Comparison of ENCODE assay signal across 22 cellular contexts in the genomic region with DNA sequence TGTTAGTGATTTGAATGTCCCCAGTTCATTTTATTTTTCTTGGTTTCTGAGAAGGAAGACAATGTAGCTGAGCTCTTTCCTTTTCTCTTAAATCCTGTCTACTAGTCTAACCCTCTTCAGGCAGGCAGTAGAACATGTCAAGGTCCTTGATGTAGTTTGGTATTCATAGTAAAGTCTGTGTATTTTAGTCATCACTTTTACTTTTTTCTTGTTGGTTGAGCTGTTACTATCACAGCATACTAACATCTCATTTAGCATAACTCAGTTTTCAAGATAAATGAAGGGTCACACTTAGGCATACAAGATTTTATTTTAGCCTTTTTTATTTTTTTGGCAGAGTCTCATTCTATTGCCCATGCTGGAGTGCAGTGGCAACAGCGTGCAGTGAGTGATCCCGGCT.
A peak's percentile ranks its signal among the peaks of the same experiment; 100 is the strongest.
DNase-seq lines count a peak whose midpoint lies in the region; ATAC-seq lines count a peak whose summit lies in the region.
"Had no signal": no experiment of that assay in that cellular context is flagged by ENCODE, and none has a peak within 500 bp of the region (broad histone marks: within the 10 kb centered on the region; RNA-seq: fewer than 3 reads in every experiment).

No MANE protein-coding gene starts in this region.

- H3K27me3 Mint-ChIP-seq in activated naive CD4-positive, alpha-beta T cell treated with anti-CD3 and anti-CD28 coated beads, Interleukin-2, amount 50 U/mL, for 24 hours, result no peaks in the 10 kb centered on the region
- no peaks in the 10 kb centered on the region for H3K27me3 Mint-ChIP-seq in activated CD8-positive, alpha-beta T cell treated with anti-CD3 and anti-CD28 coated beads, Interleukin-2, amount 10 ng/mL, durations not matched to agents 7 days and 5 days (ENCODE audit: low read depth)
- H3K27me3 Mint-ChIP-seq in naive thymus-derived CD4-positive, alpha-beta T cell, result peaks cover 0 to 10% (median 0%) of the 10 kb centered on the region in 5 donors
- H3K27me3 Mint-ChIP-seq: CD4-positive, CD25-positive, alpha-beta regulatory T cell had no signal

- H3K4me3 Mint-ChIP-seq in activated naive CD4-positive, alpha-beta T cell treated with anti-CD3 and anti-CD28 coated beads, Interleukin-2, amount 50 U/mL, for 24 hours, result no peak overlapping the region
- no peak overlapping the region for H3K4me3 Mint-ChIP-seq in activated CD8-positive, alpha-beta T cell treated with anti-CD3 and anti-CD28 coated beads, Interleukin-2, amount 10 ng/mL, durations not matched to agents 7 days and 5 days
- H3K4me3 Mint-ChIP-seq in naive thymus-derived CD4-positive, alpha-beta T cell, result peak overlapping the region in 8 of 10 donors; percentile 2 to 59 (median 16)
- H3K4me3 Mint-ChIP-seq: GM23338 had no signal

- peaks cover 12% of the 10 kb centered on the region for H3K36me3 Mint-ChIP-seq in activated naive CD4-positive, alpha-beta T cell treated with anti-CD3 and anti-CD28 coated beads, Interleukin-2, amount 50 U/mL, for 24 hours
- peaks cover 28% of the 10 kb centered on the region for H3K36me3 Mint-ChIP-seq in activated CD8-positive, alpha-beta T cell treated with anti-CD3 and anti-CD28 coated beads, Interleukin-2, amount 10 ng/mL, durations not matched to agents 7 days and 5 days (ENCODE audit: low read depth)
- peaks cover 4 to 21% (median 19%) of the 10 kb centered on the region in 5 donors for H3K36me3 Mint-ChIP-seq in naive thymus-derived CD4-positive, alpha-beta T cell

- no peak overlapping the region for H3K4me3 ChIP-seq in naive thymus-derived CD4-positive, alpha-beta T cell (ENCODE audit: low read length)
- H3K4me3 ChIP-seq: GM12878, GM23338 had no signal

- CTCF ChIA-PET in activated CD8-positive, alpha-beta T cell treated with anti-CD3 and anti-CD28 coated beads, Interleukin-2, amount 10 ng/mL, durations not matched to agents 7 days and 5 days (lab: Charles Lee), result interaction anchor here (1.0 kb wide), 1 partner anchor 96 kb away, joined by 3 read pairs; no protein-coding TSS in a partner anchor
- CTCF ChIA-PET in naive thymus-derived CD4-positive, alpha-beta T cell (lab: Charles Lee), result no interaction called here

- peaks cover 0 to 4% (median 0%) of the 10 kb centered on the region in 3 experiments for H3K36me3 ChIP-seq in naive thymus-derived CD4-positive, alpha-beta T cell (ENCODE audit: control insufficient read depth in 2 of 3, insufficient read depth in 3 of 3, low read length in 3 of 3)
- H3K36me3 ChIP-seq: BE2C had no signal

- peak overlapping the region; percentile 23 for H3K27ac Mint-ChIP-seq in activated naive CD4-positive, alpha-beta T cell treated with anti-CD3 and anti-CD28 coated beads, Interleukin-2, amount 50 U/mL, for 24 hours
- peak overlapping the region; percentile 43 for H3K27ac Mint-ChIP-seq in activated CD8-positive, alpha-beta T cell treated with anti-CD3 and anti-CD28 coated beads, Interleukin-2, amount 10 ng/mL, durations not matched to agents 7 days and 5 days
- H3K27ac Mint-ChIP-seq in naive thymus-derived CD4-positive, alpha-beta T cell, result peak overlapping the region in 5 of 9 donors; percentile 54 to 78 (median 68)
- H3K27ac Mint-ChIP-seq: GM23338 had no signal

- peaks cover 5% of the 10 kb centered on the region for H3K9me3 Mint-ChIP-seq in activated naive CD4-positive, alpha-beta T cell treated with anti-CD3 and anti-CD28 coated beads, Interleukin-2, amount 50 U/mL, for 24 hours
- peaks cover 9% of the 10 kb centered on the region for H3K9me3 Mint-ChIP-seq in activated CD8-positive, alpha-beta T cell treated with anti-CD3 and anti-CD28 coated beads, Interleukin-2, amount 10 ng/mL, durations not matched to agents 7 days and 5 days (ENCODE audit: insufficient read depth)
- H3K9me3 Mint-ChIP-seq in naive thymus-derived CD4-positive, alpha-beta T cell, result peaks cover 0 to 1% (median 0%) of the 10 kb centered on the region in 11 donors

- no peak overlapping the region for H3K27ac ChIP-seq in naive thymus-derived CD4-positive, alpha-beta T cell (ENCODE audit: low read depth, low read length)

- H3K9me3 ChIP-seq in naive thymus-derived CD4-positive, alpha-beta T cell (ENCODE audit: control insufficient read depth in 2 of 3, low read length in 3 of 3), result no peaks in the 10 kb centered on the region
- H3K9me3 ChIP-seq: BE2C had no signal

- ATAC-seq in activated CD8-positive, alpha-beta T cell treated with anti-CD3 and anti-CD28 coated beads, Interleukin-2, amount 10 ng/mL, durations not matched to agents 7 days and 5 days, result no peak
- ATAC-seq in naive thymus-derived CD4-positive, alpha-beta T cell, result no peak
- no peak for ATAC-seq in GM21619 (IDR thresholded peaks at IDR 0.05; ENCODE audit: unreplicated experiment)
- ATAC-seq in stimulated activated naive CD8-positive, alpha-beta T cell treated with anti-CD3 and anti-CD28 coated beads, Interleukin-15, Interleukin-2, amounts not matched to agents 100 U/mL and 50 U/mL, for 24 hours, result no peak
- ATAC-seq: GM12878, GM23338, Right ventricle myocardium inferior had no signal

- POLR2A ChIA-PET in activated CD8-positive, alpha-beta T cell treated with anti-CD3 and anti-CD28 coated beads, Interleukin-2, amount 10 ng/mL, durations not matched to agents 7 days and 5 days (lab: Charles Lee), result no interaction called here
- POLR2A ChIA-PET in naive thymus-derived CD4-positive, alpha-beta T cell (lab: Charles Lee), result interaction anchor here (0.6 to 0.7 kb wide), 2 partner anchors 141 to 385 kb away, joined by 3 read pairs; no protein-coding TSS in a partner anchor

- intact Hi-C loops in naive thymus-derived CD4-positive, alpha-beta T cell (cut with micrococcal nuclease), result no loop called here

- H3K4me1 Mint-ChIP-seq in activated naive CD4-positive, alpha-beta T cell treated with anti-CD3 and anti-CD28 coated beads, Interleukin-2, amount 50 U/mL, for 24 hours, result peaks cover 62% of the 10 kb centered on the region
- H3K4me1 Mint-ChIP-seq in activated CD8-positive, alpha-beta T cell treated with anti-CD3 and anti-CD28 coated beads, Interleukin-2, amount 10 ng/mL, durations not matched to agents 7 days and 5 days (ENCODE audit: low read depth), result peaks cover 43% of the 10 kb centered on the region
- peaks cover 30 to 66% (median 56%) of the 10 kb centered on the region in 7 donors for H3K4me1 Mint-ChIP-seq in naive thymus-derived CD4-positive, alpha-beta T cell

- peaks cover 3 to 15% of the 10 kb centered on the region in 2 donors for H3K4me1 ChIP-seq in naive thymus-derived CD4-positive, alpha-beta T cell (ENCODE audit: control insufficient read depth in 2 of 2, insufficient read depth in 2 of 2, low read length in 2 of 2)

- no peak for DNase-seq in activated naive CD4-positive, alpha-beta T cell treated with Interleukin-2 at 50 U/mL for 16 hours
- no peak for DNase-seq in activated CD8-positive, alpha-beta T cell treated with anti-CD3 and anti-CD28 coated beads, Interleukin-2, amount 10 ng/mL, durations not matched to agents 7 days and 5 days
- DNase-seq in naive thymus-derived CD4-positive, alpha-beta T cell, result no peak
- DNase-seq in iPS-NIHi11 (ENCODE audit: low spot score), result no peak
- no peak for DNase-seq in stimulated activated naive CD8-positive, alpha-beta T cell treated with anti-CD3 and anti-CD28 coated beads, Interleukin-15, Interleukin-2, amounts not matched to agents 100 U/mL and 50 U/mL, for 24 hours
- DNase-seq: BE2C; DMS53; EL; HCEC 1CT; KG1; MV-4-11; NCI-H1694 treated with DMSO at 0.1 percent for 48 hours; NCI-H2107; NCI-H510A; NCI-H748 treated with DMSO at 0.1 percent for 48 hours; NK-92 treated with Interleukin-12 subunit alpha and Interleukin-12 subunit beta, amount 100 ng/mL, for 24 hours had no signal

- H3K27me3 ChIP-seq in naive thymus-derived CD4-positive, alpha-beta T cell (ENCODE audit: control insufficient read depth in 2 of 2, insufficient read depth in 2 of 2, low read length in 2 of 2), result no peaks in the 10 kb centered on the region
- H3K27me3 ChIP-seq: BE2C had no signal

Comparison
In these comparisons a context has a peak if more than half of its experiments do, and no peak if none do; other contexts are left out.
1. H3K4me3 Mint-ChIP-seq: peak in naive thymus-derived CD4-positive, alpha-beta T cell (8 of 10); none in activated naive CD4-positive, alpha-beta T cell treated with anti-CD3 and anti-CD28 coated beads, Interleukin-2, amount 50 U/mL, for 24 hours (single experiment) and activated CD8-positive, alpha-beta T cell treated with anti-CD3 and anti-CD28 coated beads, Interleukin-2, amount 10 ng/mL, durations not matched to agents 7 days and 5 days (single experiment).
2. Peak in every context shown above with its lines, with median percentiles within 50 percentile points of each other: H3K27ac Mint-ChIP-seq.